ENCODE assay signal across 26 cellular contexts in genomic region chr18:56723706-56724105, GRCh38.
A peak's percentile ranks its signal among the peaks of the same experiment; 100 is the strongest.
DNase-seq lines count a peak whose midpoint lies in the region; ATAC-seq, FAIRE-seq and TF ChIP-seq lines count a peak whose summit lies in the region.
"Had no signal": no experiment of that assay in that cellular context is flagged by ENCODE, and none has a peak within 500 bp of the region (broad histone marks: within the 10 kb centered on the region; RNA-seq: fewer than 3 reads in every experiment).

No MANE protein-coding gene starts in this region.

- FAIRE-seq in A204.1 (lab: Jason Lieb, UNC) (peak; percentile 48), kidney (lab: Jason Lieb, UNC) (peak; percentile 38)
- FAIRE-seq: A549, GM12878, GM12892, GM18507 had no signal

- H3K9me3 Mint-ChIP-seq in endodermal cell = peaks cover 24% of the 10 kb centered on the region
- no peaks in the 10 kb centered on the region for H3K9me3 Mint-ChIP-seq in activated naive CD4-positive, alpha-beta T cell treated with anti-CD3 and anti-CD28 coated beads for 36 hours

- H3K36me3 Mint-ChIP-seq in endodermal cell (ENCODE audit: low read depth) = peaks cover 16% of the 10 kb centered on the region
- peaks cover 49% of the 10 kb centered on the region for H3K36me3 Mint-ChIP-seq in activated naive CD4-positive, alpha-beta T cell treated with anti-CD3 and anti-CD28 coated beads for 36 hours (ENCODE audit: low read depth)

- no peak overlapping the region for H3K27ac Mint-ChIP-seq in endodermal cell
- no peak overlapping the region for H3K27ac Mint-ChIP-seq in activated naive CD4-positive, alpha-beta T cell treated with anti-CD3 and anti-CD28 coated beads for 36 hours
- H3K27ac Mint-ChIP-seq: CD14-positive monocyte; CD4-positive, alpha-beta memory T cell; CD4-positive, CD25-positive, alpha-beta regulatory T cell had no signal

- no peaks in the 10 kb centered on the region for H3K9me3 ChIP-seq in HEK293 (ENCODE audit: control insufficient read depth, insufficient read depth, low read depth, low read length)
- peaks cover 18% of the 10 kb centered on the region for H3K9me3 ChIP-seq in endodermal cell (ENCODE audit: control insufficient read depth, low read length)
- peaks cover 0 to 2% of the 10 kb centered on the region in 2 donors for H3K9me3 ChIP-seq in kidney (ENCODE audit: control insufficient read depth in 1 of 2, low read length in 2 of 2)
- H3K9me3 ChIP-seq: A549, BE2C had no signal

- no peak overlapping the region for H3K9ac ChIP-seq in endodermal cell (ENCODE audit: extremely low read depth, low read length, poor library complexity, severe bottlenecking)
- no peak overlapping the region for H3K9ac ChIP-seq in kidney (ENCODE audit: low read length in 2 of 2)
- H3K9ac ChIP-seq: BLaER1 had no signal

- H3K4me3 Mint-ChIP-seq in endodermal cell = no peak overlapping the region
- no peak overlapping the region for H3K4me3 Mint-ChIP-seq in activated naive CD4-positive, alpha-beta T cell treated with anti-CD3 and anti-CD28 coated beads for 36 hours
- H3K4me3 Mint-ChIP-seq: CD14-positive monocyte; CD4-positive, alpha-beta memory T cell; CD4-positive, CD25-positive, alpha-beta regulatory T cell; CD8-positive, alpha-beta memory T cell had no signal

- no peak for DNase-seq in endodermal cell
- DNase-seq in kidney = no peak
- no peak for DNase-seq in AG08396 (ENCODE audit: low spot score)
- no peak for DNase-seq in activated naive CD4-positive, alpha-beta T cell treated with anti-CD3 and anti-CD28 coated beads for 36 hours
- DNase-seq: 8988T; BE2C; C1 segment of cervical spinal cord; CD4-positive, alpha-beta memory T cell; CD4-positive, CD25-positive, alpha-beta regulatory T cell; CD8-positive, alpha-beta memory T cell; COR-L47; DMS 273 treated with DMSO at 0.1 percent for 48 hours; DMS153; DMS53; DMS79; DND-41; GDM1 had no signal

- intact Hi-C loops in kidney (cut with DNase I) = no loop called here
- intact Hi-C loops in activated naive CD4-positive, alpha-beta T cell treated with anti-CD3 and anti-CD28 coated beads for 36 hours (cut with micrococcal nuclease) = no loop called here

- H3K36me3 ChIP-seq in HEK293 (ENCODE audit: control insufficient read depth in 2 of 2, insufficient read depth in 1 of 2, low read length in 2 of 2) = no peaks in the 10 kb centered on the region; a peak in 1 of 3 replicates
- H3K36me3 ChIP-seq in endodermal cell (ENCODE audit: control insufficient read depth, insufficient read depth, low read length) = no peaks in the 10 kb centered on the region
- peaks cover 0 to 2% of the 10 kb centered on the region in 2 donors for H3K36me3 ChIP-seq in kidney (ENCODE audit: control insufficient read depth in 1 of 2, insufficient read depth in 2 of 2, low read length in 2 of 2)
- H3K36me3 ChIP-seq: BE2C, BLaER1 had no signal

- no CpG with 5 or more reads among the region's 2 CpGs for WGBS in endodermal cell (ENCODE audit: insufficient coverage in 1 of 2, insufficient read length in 1 of 2), 2 experiments

- CTCF ChIA-PET in HEK293 (lab: Yijun Ruan, JAX) = interaction anchor here (0.6 to 0.7 kb wide), 2 partner anchors 424 to 842 kb away, joined by 5 to 6 read pairs; no protein-coding TSS in a partner anchor
- CTCF ChIA-PET in activated naive CD4-positive, alpha-beta T cell treated with anti-CD3 and anti-CD28 coated beads for 36 hours (lab: Charles Lee) = no interaction called here

- no peak for TF ChIP-seq CTCF in HEK293 (tag by site-specific recombination; IDR thresholded peaks at IDR 0.05)
- no peak for TF ChIP-seq CTCF in endodermal cell (conservative IDR thresholded peaks at IDR 0.05)
- TF ChIP-seq CTCF in kidney (IDR thresholded peaks at IDR 0.05; ENCODE audit: borderline replicate concordance, extremely low read depth, insufficient read depth) = no peak

- H3K4me3 ChIP-seq in HEK293 (ENCODE audit: low read depth, low read length) = no peak overlapping the region
- H3K4me3 ChIP-seq in endodermal cell (ENCODE audit: low read length) = peak overlapping the region; percentile 35
- H3K4me3 ChIP-seq in kidney (ENCODE audit: low read length in 2 of 2) = no peak overlapping the region
- H3K4me3 ChIP-seq: A549, BLaER1, GM12878 had no signal

- no peaks in the 10 kb centered on the region for H3K27me3 ChIP-seq in endodermal cell (ENCODE audit: control insufficient read depth, insufficient read depth, low read length, poor library complexity, severe bottlenecking)
- H3K27me3 ChIP-seq: BE2C, BLaER1 had no signal

- no peak overlapping the region for H3K27ac ChIP-seq in HEK293 (ENCODE audit: extremely low read depth, low read depth, low read length)
- H3K27ac ChIP-seq in endodermal cell (ENCODE audit: low read depth, low read length) = no peak overlapping the region
- H3K27ac ChIP-seq in kidney (ENCODE audit: low read depth in 2 of 2, low read length in 2 of 2) = no peak overlapping the region
- H3K27ac ChIP-seq: A549, BLaER1 had no signal

- ATAC-seq in HG03521 (IDR thresholded peaks at IDR 0.05; ENCODE audit: unreplicated experiment) = no peak
- ATAC-seq: A549, GM12878 had no signal

- H3K4me1 Mint-ChIP-seq in endodermal cell = peaks cover 24% of the 10 kb centered on the region
- H3K4me1 Mint-ChIP-seq in activated naive CD4-positive, alpha-beta T cell treated with anti-CD3 and anti-CD28 coated beads for 36 hours (ENCODE audit: low read depth) = peaks cover 17% of the 10 kb centered on the region
- H3K4me1 Mint-ChIP-seq: CD14-positive monocyte had no signal

- no peaks in the 10 kb centered on the region for H3K27me3 Mint-ChIP-seq in endodermal cell (ENCODE audit: insufficient read depth)
- no peaks in the 10 kb centered on the region for H3K27me3 Mint-ChIP-seq in activated naive CD4-positive, alpha-beta T cell treated with anti-CD3 and anti-CD28 coated beads for 36 hours (ENCODE audit: low read depth)
- H3K27me3 Mint-ChIP-seq: CD4-positive, alpha-beta memory T cell; CD4-positive, CD25-positive, alpha-beta regulatory T cell; CD8-positive, alpha-beta memory T cell had no signal

- H3K4me1 ChIP-seq in HEK293 (ENCODE audit: control insufficient read depth, insufficient read depth, low read length) = no peaks in the 10 kb centered on the region
- peaks cover 6% of the 10 kb centered on the region for H3K4me1 ChIP-seq in endodermal cell (ENCODE audit: control insufficient read depth, insufficient read depth, low read length)
- H3K4me1 ChIP-seq in kidney (ENCODE audit: control insufficient read depth in 1 of 2, insufficient read depth in 1 of 2, low read depth in 1 of 2, low read length in 2 of 2) = no peaks in the 10 kb centered on the region
- H3K4me1 ChIP-seq: A549, BE2C, BLaER1 had no signal

- POLR2A ChIA-PET in HEK293 (lab: Yijun Ruan, JAX) = interaction anchor here (0.6 kb wide), 1 partner anchor 15 kb away, joined by 3 read pairs; no protein-coding TSS in a partner anchor

TF ChIP-seq in HEK293, 187 proteins besides CTCF, POLR2A, EP300 and RAD21:
- no peak for TF ChIP-seq ZNF292 (tag by site-specific recombination; IDR thresholded peaks at IDR 0.05; ENCODE audit: borderline replicate concordance, low read depth)
- peak; percentile 82 for TF ChIP-seq ZNF133 (tag by site-specific recombination; IDR thresholded peaks at IDR 0.05)
- no peak for TF ChIP-seq ZNF175 (tag by site-specific recombination; IDR thresholded peaks at IDR 0.05)
